8 cellular contexts compared by ENCODE assay signal in genomic region chr9:21334969-21335632, GRCh38. TPM values are rescaled to one million over a fixed set of nuclear protein-coding genes. Genes with fewer than 3 reads are reported as not detected.
DNase-seq lines count a peak whose midpoint lies in the region; ATAC-seq, FAIRE-seq and TF ChIP-seq lines count a peak whose summit lies in the region.

Gene KLHL9 (minus strand): TSS chr9:21335404. CDS start chr9:21334859, 545 bp downstream.

- peaks cover 40% of the 10 kb centered on the region for H3K4me1 Mint-ChIP-seq in neural progenitor cell

- peaks cover 16% of the 10 kb centered on the region for H3K36me3 Mint-ChIP-seq in neural progenitor cell

- H3K4me1 ChIP-seq in foreskin keratinocyte (peaks cover 11% of the 10 kb centered on the region), neural progenitor cell (peaks cover 11% of the 10 kb centered on the region), stomach smooth muscle (ENCODE audit: control insufficient read depth, insufficient read depth, low read length) (peaks cover 17% of the 10 kb centered on the region)

- H4K20me1 ChIP-seq in neural progenitor cell (ENCODE audit: low read depth): peaks cover 34% of the 10 kb centered on the region

- H3K79me2 ChIP-seq in neural progenitor cell (ENCODE audit: low read depth): peaks cover 51% of the 10 kb centered on the region

- TF ChIP-seq RAD21 in Ishikawa (IDR thresholded peaks at IDR 0.05; ENCODE audit: low read depth): no peak

- H3K4me3 ChIP-seq in neural progenitor cell: peak within 1 kb of the TSS; percentile 67
- H3K4me3 ChIP-seq in stomach smooth muscle (ENCODE audit: low read length in 2 of 2): peak within 1 kb of the TSS; percentile 93 to 97

- H3K9ac ChIP-seq in neural progenitor cell (peak within 1 kb of the TSS; percentile 97), stomach smooth muscle (ENCODE audit: low read length in 2 of 2) (peak within 1 kb of the TSS; percentile 93 to 99)

- H3K27ac ChIP-seq in foreskin keratinocyte: peak within 1 kb of the TSS; percentile 98
- H3K27ac ChIP-seq in neural progenitor cell: peak within 1 kb of the TSS; percentile 92
- H3K27ac ChIP-seq in stomach smooth muscle (ENCODE audit: low read length): peak within 1 kb of the TSS; percentile 82

- H3K9me3 ChIP-seq in neural progenitor cell (ENCODE audit: low read depth) (no peaks in the 10 kb centered on the region), stomach smooth muscle (ENCODE audit: control insufficient read depth in 2 of 2, low read length in 2 of 2) (no peaks in the 10 kb centered on the region)

- no peak for TF ChIP-seq EP300 in Ishikawa (IDR thresholded peaks at IDR 0.05; ENCODE audit: borderline replicate concordance)

- no peaks in the 10 kb centered on the region for H3F3A ChIP-seq in neural progenitor cell (ENCODE audit: low read depth)

- DNase-seq in DMS153 treated with DMSO at 0.1 percent for 48 hours (lab: John Stamatoyannopoulos, UW; ENCODE audit: unreplicated experiment): peak; percentile 85
- DNase-seq in RCC 7860 (ENCODE audit: low spot score): peak; percentile 82
- peak; percentile 76 for DNase-seq in activated gamma-delta T cell (lab: John Stamatoyannopoulos, UW)
- peak; percentile 71 to 86 for DNase-seq in foreskin keratinocyte
- DNase-seq in neural progenitor cell (ENCODE audit: low spot score): peak; percentile 96

- peak within 1 kb of the TSS; percentile 95 for H3K27ac Mint-ChIP-seq in neural progenitor cell

- H3K36me3 ChIP-seq in neural progenitor cell (no peaks in the 10 kb centered on the region), stomach smooth muscle (ENCODE audit: control insufficient read depth in 2 of 2, insufficient read depth in 2 of 2, low read length in 2 of 2) (peaks cover 0 to 6% of the 10 kb centered on the region in 2 donors)

- ATAC-seq in GM21576 (IDR thresholded peaks at IDR 0.05; ENCODE audit: unreplicated experiment) (peak; percentile 89), foreskin keratinocyte (peak; percentile 96)

- peak within 1 kb of the TSS; percentile 83 for H3K4me2 ChIP-seq in neural progenitor cell

- no peak for FAIRE-seq in RCC 7860 (lab: Jason Lieb, UNC)

- H3K27me3 ChIP-seq in foreskin keratinocyte (peaks cover 4% of the 10 kb centered on the region), neural progenitor cell (no peaks in the 10 kb centered on the region), stomach smooth muscle (ENCODE audit: control insufficient read depth in 1 of 2, insufficient read depth in 2 of 2, low read length in 2 of 2) (no peaks in the 10 kb centered on the region)

- peak within 1 kb of the TSS; percentile 92 for H3K4me3 Mint-ChIP-seq in neural progenitor cell

- H3K27me3 Mint-ChIP-seq in neural progenitor cell (ENCODE audit: insufficient read depth, low read depth): no peaks in the 10 kb centered on the region

- H2AFZ ChIP-seq in neural progenitor cell (replicated peaks): peak within 1 kb of the TSS; percentile 93

- TF ChIP-seq CTCF in foreskin keratinocyte (conservative IDR thresholded peaks at IDR 0.05): no peak
- TF ChIP-seq CTCF in neural progenitor cell (IDR thresholded peaks at IDR 0.05): no peak

- H3K9me3 Mint-ChIP-seq in neural progenitor cell: no peaks in the 10 kb centered on the region

TF ChIP-seq in Ishikawa, 13 proteins besides CTCF, POLR2A, EP300 and RAD21:
- 0 out of 2 replicates have a peak, but pooled peaks have one; percentile 21 for TF ChIP-seq TCF12 (IDR thresholded peaks at IDR 0.05; ENCODE audit: low read depth)
- TF ChIP-seq FOXM1 (IDR thresholded peaks at IDR 0.05; ENCODE audit: borderline replicate concordance, low read depth): no peak
- no peak for TF ChIP-seq MAX (IDR thresholded peaks at IDR 0.05)
- peak; percentile 73 for TF ChIP-seq TAF1 (IDR thresholded peaks at IDR 0.05; ENCODE audit: low read depth)
- 0 out of 2 replicates have a peak, but pooled peaks have one; percentile 3 for TF ChIP-seq USF1 (IDR thresholded peaks at IDR 0.05)
TF ChIP-seq in Ishikawa: peak in this region for 3.

RNA-seq across cellular contexts. Expression of gene KLHL9, which starts in this region (rescaled TPM):
- total RNA-seq in foreskin keratinocyte (14.6 and 17.5 TPM in 2 replicates), neural progenitor cell (ENCODE audit: low replicate concordance) (33.5 and 42.0 TPM in 2 replicates)
- polyA plus RNA-seq in foreskin keratinocyte: 4.2 and 4.3 TPM in 2 replicates

Comparison
In these comparisons a context has a peak if more than half of its experiments do, and no peak if none do; other contexts are left out.
1. Peak in every context shown above with its lines: DNase-seq, ATAC-seq, H3K4me3 ChIP-seq and H3K27ac ChIP-seq.